Comparison of ENCODE assay signal across 17 cellular contexts in genomic region chr1:13801232-13801631, GRCh38.
DNase-seq lines count a peak whose midpoint lies in the region; ATAC-seq and TF ChIP-seq lines count a peak whose summit lies in the region.
"Had no signal": no experiment of that assay in that cellular context is flagged by ENCODE, and none has a peak within 500 bp of the region (broad histone marks: within the 10 kb centered on the region; RNA-seq: fewer than 3 reads in every experiment).

No MANE protein-coding gene starts in this region.

- CTCF ChIA-PET in WTC11 (lab: Charles Lee) = no interaction called here

- WGBS in lung, 2 donors = 62 to 82% methylated on average over 8 of the region's 8 CpGs

- ATAC-seq in Right ventricle myocardium inferior (peak; percentile 37), left ventricle myocardium superior (no peak), lung (ENCODE audit: insufficient read depth, low FRiP score) (no peak), WTC11 (no peak)
- no peak for ATAC-seq in stimulated activated naive CD8-positive, alpha-beta T cell treated with anti-CD3 and anti-CD28 coated beads, Interleukin-15, amount 100 ng/mL, for 72 hours

- H3K27ac Mint-ChIP-seq in type B pancreatic cell = peak overlapping the region; percentile 55
- no peak overlapping the region for H3K27ac Mint-ChIP-seq in stimulated activated naive CD8-positive, alpha-beta T cell treated with anti-CD3 and anti-CD28 coated beads, Interleukin-15, amount 100 ng/mL, for 72 hours
- no peak overlapping the region for H3K27ac Mint-ChIP-seq in WTC11
- H3K27ac Mint-ChIP-seq: CD4-positive, alpha-beta T cell had no signal

- H3K4me3 Mint-ChIP-seq in type B pancreatic cell (no peak overlapping the region), WTC11 (no peak overlapping the region)
- no peak overlapping the region for H3K4me3 Mint-ChIP-seq in stimulated activated naive CD8-positive, alpha-beta T cell treated with anti-CD3 and anti-CD28 coated beads, Interleukin-15, amount 100 ng/mL, for 72 hours
- H3K4me3 Mint-ChIP-seq: CD4-positive, alpha-beta T cell; immature natural killer cell had no signal

- no peaks in the 10 kb centered on the region for H3K27me3 ChIP-seq in lung (ENCODE audit: control insufficient read depth, insufficient read depth)

- no peaks in the 10 kb centered on the region for H3K9me3 ChIP-seq in lung (ENCODE audit: control insufficient read depth in 2 of 2, insufficient read depth in 1 of 2, low read length in 1 of 2)

- peaks cover 0 to 6% of the 10 kb centered on the region in 2 donors for H3K36me3 ChIP-seq in lung (ENCODE audit: control insufficient read depth in 2 of 2, insufficient read depth in 2 of 2, low read length in 2 of 2)

- H3K4me1 Mint-ChIP-seq in type B pancreatic cell (ENCODE audit: unreplicated experiment) = peaks cover 21% of the 10 kb centered on the region
- H3K4me1 Mint-ChIP-seq in stimulated activated naive CD8-positive, alpha-beta T cell treated with anti-CD3 and anti-CD28 coated beads, Interleukin-15, amount 100 ng/mL, for 72 hours = peaks cover 33% of the 10 kb centered on the region
- peaks cover 43% of the 10 kb centered on the region for H3K4me1 Mint-ChIP-seq in WTC11

- peaks cover 0 to 5% of the 10 kb centered on the region in 2 donors for H3K4me1 ChIP-seq in lung (ENCODE audit: control insufficient read depth in 2 of 2, insufficient read depth in 2 of 2, low read length in 2 of 2)

- POLR2A ChIA-PET in WTC11 (lab: Charles Lee) = no interaction called here

- H3K36me3 Mint-ChIP-seq in type B pancreatic cell = peaks cover 11% of the 10 kb centered on the region
- H3K36me3 Mint-ChIP-seq in WTC11 = no peaks in the 10 kb centered on the region; the same call in 1 of the 2 replicates
- H3K36me3 Mint-ChIP-seq: immature natural killer cell had no signal

- H3K27me3 Mint-ChIP-seq in type B pancreatic cell (no peaks in the 10 kb centered on the region), WTC11 (ENCODE audit: low read depth) (peaks cover 51% of the 10 kb centered on the region)
- no peaks in the 10 kb centered on the region for H3K27me3 Mint-ChIP-seq in stimulated activated naive CD8-positive, alpha-beta T cell treated with anti-CD3 and anti-CD28 coated beads, Interleukin-15, amount 100 ng/mL, for 72 hours
- H3K27me3 Mint-ChIP-seq: CD4-positive, alpha-beta T cell had no signal

- DNase-seq in Right ventricle myocardium inferior (ENCODE audit: missing footprints) = no peak
- DNase-seq in left ventricle myocardium superior = no peak
- DNase-seq in epithelial cell of prostate (ENCODE audit: low read depth, low spot score) = peak; percentile 91
- DNase-seq in lung (ENCODE audit: low spot score) = peak; percentile 44
- DNase-seq in type B pancreatic cell (ENCODE audit: extremely low spot score, unreplicated experiment) = no peak
- no peak for DNase-seq in stimulated activated naive CD8-positive, alpha-beta T cell treated with anti-CD3 and anti-CD28 coated beads, Interleukin-15, amount 100 ng/mL, for 72 hours
- no peak for DNase-seq in WTC11 (ENCODE audit: low spot score)
- DNase-seq in NCI-H524 (lab: John Stamatoyannopoulos, UW) = no peak
- DNase-seq: activated CD4-positive, alpha-beta T cell treated with anti-CD3 and anti-CD28 coated beads, Interleukin-2, amount 50 U/mL, for 48 hours; activated T-cell treated with anti-CD3 and anti-CD28 coated beads, Interleukin-2, amount 50 U/mL, for 48 hours; CD4-positive, alpha-beta T cell; immature natural killer cell; MM.1S; NCI-H1694 treated with DMSO at 0.1 percent for 48 hours; stimulated activated CD4-positive, alpha-beta T cell treated with anti-CD3 and anti-CD28 coated beads, Interleukin-12 subunit alpha, Interleukin-12 subunit beta, amount 100 ng/mL, for 4 hours; stimulated activated naive CD4-positive, alpha-beta T cell; SW 1271 had no signal

- TF ChIP-seq CTCF in lung (IDR thresholded peaks at IDR 0.05; ENCODE audit: control extremely low read depth, extremely low read depth) (no peak), type B pancreatic cell (conservative IDR thresholded peaks at IDR 0.05) (no peak), WTC11 (IDR thresholded peaks at IDR 0.05) (no peak)

- H3K9me3 Mint-ChIP-seq in type B pancreatic cell (no peaks in the 10 kb centered on the region), WTC11 (0 out of 2 replicates have a peak, but pooled peaks cover under 1% of the 10 kb centered on the region)
- no peaks in the 10 kb centered on the region for H3K9me3 Mint-ChIP-seq in stimulated activated naive CD8-positive, alpha-beta T cell treated with anti-CD3 and anti-CD28 coated beads, Interleukin-15, amount 100 ng/mL, for 72 hours
- H3K9me3 Mint-ChIP-seq: CD4-positive, alpha-beta T cell; immature natural killer cell had no signal

- no peak overlapping the region for H3K4me3 ChIP-seq in lung

- intact Hi-C loops in Right ventricle myocardium inferior (cut with DNase I) = no loop called here
- intact Hi-C loops in left ventricle myocardium superior (cut with micrococcal nuclease) = no loop called here

- H3K27ac ChIP-seq in epithelial cell of prostate (peak overlapping the region; percentile 23), lung (ENCODE audit: low read depth in 1 of 2, low read length in 1 of 2) (no peak overlapping the region)

TF ChIP-seq in WTC11, 78 proteins besides CTCF, POLR2A, EP300 and RAD21 (continues in another document):
- TF ChIP-seq ZNF396 (CRISPR knock-in tag; IDR thresholded peaks at IDR 0.05; ENCODE audit: borderline replicate concordance) (no peak), FOXP4 (CRISPR knock-in tag; IDR thresholded peaks at IDR 0.05) (no peak), FOXP1 (CRISPR knock-in tag; IDR thresholded peaks at IDR 0.05; ENCODE audit: borderline replicate concordance) (no peak), MXD4 (CRISPR knock-in tag; IDR thresholded peaks at IDR 0.05; ENCODE audit: borderline replicate concordance) (no peak), ZNF416 (CRISPR knock-in tag; IDR thresholded peaks at IDR 0.05) (no peak), ARID4B (CRISPR knock-in tag; IDR thresholded peaks at IDR 0.05; ENCODE audit: borderline replicate concordance) (no peak), GABPB1 (CRISPR knock-in tag; IDR thresholded peaks at IDR 0.05) (no peak), NR2C2 (CRISPR knock-in tag; IDR thresholded peaks at IDR 0.05) (no peak)
- TF ChIP-seq, protein P1, sequence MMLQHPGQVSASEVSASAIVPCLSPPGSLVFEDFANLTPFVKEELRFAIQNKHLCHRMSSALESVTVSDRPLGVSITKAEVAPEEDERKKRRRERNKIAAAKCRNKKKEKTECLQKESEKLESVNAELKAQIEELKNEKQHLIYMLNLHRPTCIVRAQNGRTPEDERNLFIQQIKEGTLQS (CRISPR knock-in tag; conservative IDR thresholded peaks at IDR 0.05) = no peak

Comparison
In these comparisons a context has a peak if more than half of its experiments do, and no peak if none do; other contexts are left out.
1. DNase-seq: peak in epithelial cell of prostate (single experiment) and lung (single experiment); none in Right ventricle myocardium inferior (single experiment), left ventricle myocardium superior (single experiment), type B pancreatic cell (single experiment), stimulated activated naive CD8-positive, alpha-beta T cell treated with anti-CD3 and anti-CD28 coated beads, Interleukin-15, amount 100 ng/mL, for 72 hours (0 of 2), WTC11 (single experiment) and NCI-H524 (0 of 2).